Comparison of ENCODE assay signal across 28 cellular contexts in genomic region chr2:102376052-102376591, GRCh38. TPM values are rescaled to one million over a fixed set of nuclear protein-coding genes. Genes with fewer than 3 reads are reported as not detected.
"Had no signal": no experiment of that assay in that cellular context is flagged by ENCODE, and none has a peak within 500 bp of the region (broad histone marks: within the 10 kb centered on the region; RNA-seq: fewer than 3 reads in every experiment).

No MANE protein-coding gene starts in this region.

- H3K4me1 Mint-ChIP-seq: activated B cell treated with CpG ODN at 0.5 μM for 24 hours; stimulated activated memory B cell treated with anti-CD40 and anti-IgM and Interleukin-4, amounts not matched to agents 10 μg/mL and 1 μg/mL and 100 μg/mL, for 72 hours had no signal

- H3K27ac ChIP-seq: body of pancreas, hepatocyte, left lung, sigmoid colon, stomach, uterus had no signal

- H3K4me3 ChIP-seq: body of pancreas, hepatocyte, left lung, sigmoid colon, smooth muscle cell, stomach, uterus had no signal

- H3K9me3 Mint-ChIP-seq: activated B cell treated with CpG ODN at 0.5 μM for 24 hours; stimulated activated memory B cell treated with anti-CD40 and anti-IgM and Interleukin-4, amounts not matched to agents 10 μg/mL and 1 μg/mL and 100 μg/mL, for 72 hours had no signal

- H3K36me3 ChIP-seq: sigmoid colon, uterus had no signal

- ATAC-seq: body of pancreas; left lung; naive thymus-derived CD4-positive, alpha-beta T cell; stimulated activated memory B cell treated with anti-CD40 and anti-IgM and Interleukin-4, amounts not matched to agents 10 μg/mL and 1 μg/mL and 100 μg/mL, for 72 hours; T-cell had no signal

- H3K27me3 Mint-ChIP-seq: activated B cell treated with CpG ODN at 0.5 μM for 24 hours; activated naive CD8-positive, alpha-beta T cell treated with anti-CD3 and anti-CD28 coated beads, Interleukin-2, amount 10 ng/mL, durations not matched to agents 7 days and 5 days; naive thymus-derived CD4-positive, alpha-beta T cell; stimulated activated memory B cell treated with anti-CD40 and anti-IgM and Interleukin-4, amounts not matched to agents 10 μg/mL and 1 μg/mL and 100 μg/mL, for 72 hours; T-cell had no signal

- H3K9me3 ChIP-seq: body of pancreas, left lung, sigmoid colon, uterus had no signal

- H3K4me1 ChIP-seq: body of pancreas, left lung, sigmoid colon, stomach, uterus had no signal

- H3K27ac Mint-ChIP-seq: activated B cell treated with CpG ODN at 0.5 μM for 24 hours; activated naive CD8-positive, alpha-beta T cell treated with anti-CD3 and anti-CD28 coated beads, Interleukin-2, amount 10 ng/mL, durations not matched to agents 7 days and 5 days; progenitor cell of endocrine pancreas; stimulated activated memory B cell treated with anti-CD40 and anti-IgM and Interleukin-4, amounts not matched to agents 10 μg/mL and 1 μg/mL and 100 μg/mL, for 72 hours; T-cell had no signal

- H3K27me3 ChIP-seq: body of pancreas, hepatocyte, left lung, sigmoid colon, stomach, uterus had no signal

- H3K4me3 Mint-ChIP-seq: activated B cell treated with CpG ODN at 0.5 μM for 24 hours; activated naive CD8-positive, alpha-beta T cell treated with anti-CD3 and anti-CD28 coated beads, Interleukin-2, amount 10 ng/mL, durations not matched to agents 7 days and 5 days; immature natural killer cell; naive thymus-derived CD4-positive, alpha-beta T cell; stimulated activated memory B cell treated with anti-CD40 and anti-IgM and Interleukin-4, amounts not matched to agents 10 μg/mL and 1 μg/mL and 100 μg/mL, for 72 hours; T-cell had no signal

- DNase-seq: activated B cell treated with CpG ODN at 0.5 μM for 24 hours; activated CD4-positive, alpha-beta T cell treated with anti-CD3 and anti-CD28 coated beads for 4 hours; activated CD8-positive, alpha-beta memory T cell treated with anti-CD3 and anti-CD28 coated beads, Interleukin-2, amount 50 U/mL, for 48 hours; activated naive CD4-positive, alpha-beta T cell; activated naive CD8-positive, alpha-beta T cell treated with anti-CD3 and anti-CD28 coated beads, Interleukin-2, amount 10 ng/mL, durations not matched to agents 7 days and 5 days; body of pancreas; effector memory CD4-positive, alpha-beta T cell; glutamatergic neuron; immature natural killer cell; kidney glomerular epithelial cell; left lung; naive thymus-derived CD4-positive, alpha-beta T cell; retina; sigmoid colon; stimulated activated CD4-positive, alpha-beta T cell treated with anti-CD3 and anti-CD28 coated beads, Interleukin-15, amount 100 ng/mL, for 24 hours; stomach; T-cell; T1000; trophoblast cell; uterus had no signal

RNA-seq across cellular contexts. Expression of gene IL18R1, which starts 20.5 kb away (rescaled TPM):
- total RNA-seq: temporal lobe had no signal

RNA-seq across cellular contexts. Expression of gene IL18RAP, which starts 46.8 kb away (rescaled TPM):
- total RNA-seq: dermis microvascular lymphatic vessel endothelial cell, lung microvascular endothelial cell, osteoblast, progenitor cell of endocrine pancreas, smooth muscle cell, temporal lobe had no signal
